ENCODE assay signal across 20 cellular contexts in genomic region chr9:134331186-134332025, GRCh38. TPM values are rescaled to one million over a fixed set of nuclear protein-coding genes. Genes with fewer than 3 reads are reported as not detected.
A peak's percentile ranks its signal among the peaks of the same experiment; 100 is the strongest.
DNase-seq lines count a peak whose midpoint lies in the region; FAIRE-seq and TF ChIP-seq lines count a peak whose summit lies in the region.
"Had no signal": no experiment of that assay in that cellular context is flagged by ENCODE, and none has a peak within 500 bp of the region (broad histone marks: within the 10 kb centered on the region; RNA-seq: fewer than 3 reads in every experiment).

No MANE protein-coding gene starts in this region.

- no peak overlapping the region for H4K5ac ChIP-seq in H1 (ENCODE audit: insufficient read length, low read depth, low read length)

- no peak overlapping the region for H2BK20ac ChIP-seq in H1 (ENCODE audit: low read length)

- H3K4me3 ChIP-seq in H1 (ENCODE audit: extremely low read depth in 1 of 4, insufficient read depth in 2 of 4, low read depth in 3 of 4, low read length in 4 of 4) (no peak overlapping the region), mucosa of rectum (ENCODE audit: low read length in 2 of 2) (no peak overlapping the region), vagina (no peak overlapping the region)
- H3K4me3 ChIP-seq: ascending aorta, SJSA1, tibial artery had no signal

- 0 out of 2 replicates have a peak overlapping the region, but pooled peaks have one; percentile 45 for H4K8ac ChIP-seq in H1 (ENCODE audit: extremely low read depth, insufficient read depth, low read length)

- H3K9me3 ChIP-seq in H1 (ENCODE audit: insufficient read depth in 2 of 2, low read depth in 1 of 2, low read length in 1 of 2) (no peaks in the 10 kb centered on the region), mucosa of rectum (ENCODE audit: control insufficient read depth in 2 of 2, low read length in 2 of 2) (no peaks in the 10 kb centered on the region), vagina (no peaks in the 10 kb centered on the region)
- H3K9me3 ChIP-seq: ascending aorta, SJSA1, tibial artery had no signal

- no peak overlapping the region for H3K4me2 ChIP-seq in H1 (ENCODE audit: insufficient read depth in 1 of 2, low read depth in 2 of 2, low read length in 2 of 2)

- H3K27me3 ChIP-seq in H1 (replicated peaks in 1 of 4; ENCODE audit: control insufficient read depth in 3 of 4, extremely low read depth in 1 of 4, insufficient read depth in 3 of 4, low read length in 3 of 4): no peaks in the 10 kb centered on the region
- H3K27me3 ChIP-seq in mucosa of rectum (ENCODE audit: control insufficient read depth in 2 of 2, insufficient read depth in 2 of 2, low read length in 2 of 2): no peaks in the 10 kb centered on the region
- H3K27me3 ChIP-seq in vagina: no peaks in the 10 kb centered on the region
- H3K27me3 ChIP-seq: ascending aorta, SJSA1, tibial artery had no signal

- H2AK5ac ChIP-seq in H1 (ENCODE audit: low read depth, low read length): no peak overlapping the region

- H4K91ac ChIP-seq in H1 (replicated peaks; ENCODE audit: insufficient read length, low read length): no peak overlapping the region

- no peak for TF ChIP-seq EP300 in H1 (IDR thresholded peaks at IDR 0.05; ENCODE audit: borderline replicate concordance in 1 of 2, low read depth in 2 of 2, low read length in 2 of 2)

- no peak overlapping the region for H3K18ac ChIP-seq in H1 (ENCODE audit: extremely low read depth, low read length)

- FAIRE-seq in H1 (lab: Jason Lieb, UNC): no peak
- FAIRE-seq: GM19239, small intestine had no signal

- H3K56ac ChIP-seq in H1 (replicated peaks; ENCODE audit: insufficient read length, low read depth, low read length): no peak overlapping the region

- peak; percentile 17 for DNase-seq in NCI-H748 (lab: John Stamatoyannopoulos, UW; ENCODE audit: unreplicated experiment)
- no peak for DNase-seq in NCI-H748 treated with DMSO at 0.1 percent for 48 hours (lab: John Stamatoyannopoulos, UW)
- DNase-seq in H1 (ENCODE audit: low read depth in 1 of 2, low spot score in 2 of 2): no peak
- DNase-seq in vagina (ENCODE audit: extremely low spot score in 2 of 2): no peak
- DNase-seq in stimulated activated CD4-positive, alpha-beta T cell treated with anti-CD3 and anti-CD28 coated beads, Interleukin-4, amount 100 ng/mL, for 4 hours: no peak
- no peak for DNase-seq in NK-92 treated with Interleukin-12 subunit alpha and Interleukin-12 subunit beta, amount 100 ng/mL, for 24 hours (lab: John Stamatoyannopoulos, UW)
- no peak for DNase-seq in SHP77 (lab: John Stamatoyannopoulos, UW)
- DNase-seq: activated CD4-positive, alpha-beta T cell treated with anti-CD3 and anti-CD28 coated beads for 36 hours; activated CD8-positive, alpha-beta memory T cell treated with anti-CD3 and anti-CD28 coated beads, Interleukin-2, amount 50 U/mL, for 4 hours; activated gamma-delta T cell treated with Interleukin-2 at 50 U/mL for 16 hours; DMS53; immature natural killer cell; NCI-H226; small intestine; T-helper 9 cell; tibial artery had no signal

- no peak overlapping the region for H3K4ac ChIP-seq in H1 (replicated peaks; ENCODE audit: insufficient read length, low read depth, low read length)

- TF ChIP-seq POLR2A in H1 (IDR thresholded peaks at IDR 0.05; ENCODE audit: control extremely low read depth in 1 of 2, low read depth in 2 of 2, low read length in 2 of 2) (no peak), vagina (IDR thresholded peaks at IDR 0.05) (no peak)

- H3K4me1 ChIP-seq in H1 (replicated peaks in 1 of 4; ENCODE audit: control insufficient read depth in 3 of 4, insufficient read depth in 4 of 4, low read length in 3 of 4) (peaks cover 0 to 29% (median 15%) of the 10 kb centered on the region in 4 experiments; a peak in 6 of 7 replicates), mucosa of rectum (ENCODE audit: control insufficient read depth in 2 of 2, insufficient read depth in 2 of 2, low read length in 2 of 2) (peaks cover 88 to 91% of the 10 kb centered on the region in 2 donors), vagina (peaks cover 87% of the 10 kb centered on the region)

- H3K23ac ChIP-seq in H1 (ENCODE audit: insufficient read length): no peak overlapping the region

- intact Hi-C loops in vagina (cut with DNase I): no loop called here

- no peak overlapping the region for H2BK15ac ChIP-seq in H1 (ENCODE audit: low read length)

- peak overlapping the region; percentile 60 for H2BK5ac ChIP-seq in H1 (ENCODE audit: low read depth, low read length)

- POLR2A ChIA-PET in H1 (lab: Charles Lee; ENCODE audit: partially characterized antibody): interaction anchor here (1.2 kb wide), 1 partner anchor 10 kb away, joined by 3 read pairs; no protein-coding TSS in a partner anchor

- 91% methylated on average over 28 of the region's 30 CpGs; no CpG with 5 or more reads in 1 of the 2 experiments for WGBS in H1 (ENCODE audit: extremely low coverage in 1 of 2, insufficient coverage in 1 of 2, insufficient read length in 1 of 2, insufficient replicate concordance in 2 of 2, low coverage in 1 of 2, low lambda C conversion rate in 2 of 2, missing lambda C conversion rate in 1 of 2), 2 experiments

- TF ChIP-seq CTCF in H1 (IDR thresholded peaks at IDR 0.05; ENCODE audit: control extremely low read depth in 1 of 3, insufficient read depth in 1 of 3, low read depth in 1 of 3, low read length in 3 of 3) (no peak), vagina (IDR thresholded peaks at IDR 0.05) (no peak)

- CTCF ChIA-PET in H1 (lab: Charles Lee; ENCODE audit: partially characterized antibody): no interaction called here

- no peak overlapping the region for H2BK120ac ChIP-seq in H1 (replicated peaks; ENCODE audit: low read depth, low read length)

- no peak overlapping the region for H3K9ac ChIP-seq in H1 (replicated peaks in 1 of 4; ENCODE audit: extremely low read depth in 1 of 4, low read depth in 3 of 4, low read length in 3 of 4)
- peak overlapping the region in 1 of 2 donors; percentile 89 for H3K9ac ChIP-seq in mucosa of rectum (ENCODE audit: low read depth in 1 of 2, low read length in 2 of 2)

- H3K27ac ChIP-seq in H1 (ENCODE audit: low read depth, low read length) (peak overlapping the region; percentile 51; the same call in 1 of the 2 replicates), mucosa of rectum (ENCODE audit: low read depth in 2 of 2, low read length in 2 of 2) (peak overlapping the region; percentile 37 to 97), vagina (peak overlapping the region; percentile 95)
- H3K27ac ChIP-seq: SJSA1 had no signal

- no peak for TF ChIP-seq RAD21 in H1 (IDR thresholded peaks at IDR 0.05 in 1 of 2, conservative IDR thresholded peaks at IDR 0.05 in 1 of 2; ENCODE audit: low read depth in 2 of 2, low read length in 2 of 2)

- peaks cover 2% of the 10 kb centered on the region; the same call in 1 of the 2 replicates for H3K23me2 ChIP-seq in H1 (ENCODE audit: low read depth, low read length)

- H3K14ac ChIP-seq in H1 (ENCODE audit: insufficient read length): no peak overlapping the region

- no peak overlapping the region for H2AFZ ChIP-seq in H1 (ENCODE audit: low read length)

- H3K79me1 ChIP-seq in H1 (ENCODE audit: low read depth, low read length): peaks cover 39% of the 10 kb centered on the region

- peaks cover 21 to 31% of the 10 kb centered on the region in 2 experiments for H4K20me1 ChIP-seq in H1 (replicated peaks in 1 of 2; ENCODE audit: control insufficient read depth in 1 of 2, insufficient read depth in 2 of 2, low read length in 2 of 2)

- H3K36me3 ChIP-seq in H1 (ENCODE audit: control insufficient read depth in 2 of 4, insufficient read depth in 4 of 4, low read length in 3 of 4) (no peaks in the 10 kb centered on the region), mucosa of rectum (ENCODE audit: control insufficient read depth in 2 of 2, insufficient read depth in 2 of 2, low read length in 2 of 2) (no peaks in the 10 kb centered on the region), vagina (no peaks in the 10 kb centered on the region)
- H3K36me3 ChIP-seq: ascending aorta, tibial artery had no signal

- peaks cover 8 to 86% of the 10 kb centered on the region in 2 experiments; a peak in 3 of 4 replicates for H3K79me2 ChIP-seq in H1 (ENCODE audit: control insufficient read depth in 1 of 2, insufficient read depth in 2 of 2, low read length in 2 of 2)

- H2BK12ac ChIP-seq in H1 (ENCODE audit: low read depth, low read length): no peak overlapping the region

TF ChIP-seq in H1, 55 proteins besides CTCF, POLR2A, EP300 and RAD21:
- TF ChIP-seq CREB1 (IDR thresholded peaks at IDR 0.05) (no peak), SAP30 (IDR thresholded peaks at IDR 0.05; ENCODE audit: insufficient read depth, insufficient replicate concordance, low read length) (no peak), CHD1 (IDR thresholded peaks at IDR 0.05; ENCODE audit: low read depth, low read length) (no peak), NRF1 (IDR thresholded peaks at IDR 0.05; ENCODE audit: low read depth, low read length) (no peak), MAX (IDR thresholded peaks at IDR 0.05) (no peak)

RNA-seq across cellular contexts. Expression of gene RXRA, which starts 5.2 kb away (rescaled TPM):
- 28.1 and 29.4 TPM in 2 replicates for total RNA-seq in H1 (2021; fragmentation: NEBNext Ultra II Directional; extraction: Animal tissue kit (Norgen Biotek cat#: 25700))
- polyA plus RNA-seq in H1 (2011; rRNA removed): 9.8 and 21.0 TPM in 2 replicates
- 14.3 TPM for polyA plus RNA-seq in H1 (2011; cell fraction: cytosol; rRNA removed)
- 27.1 TPM for polyA plus RNA-seq in H1 (2011; cell fraction: nucleus; rRNA removed)
- 14.2 to 23.4 TPM (median 21.5 TPM) in 4 replicates for polyA plus RNA-seq in H1 (2012, experiment 1 of 2)
- 17.1 TPM for polyA plus RNA-seq in H1 (2012, experiment 2 of 2)
- polyA plus RNA-seq in H1 (2013, experiment 1 of 2): 14.4 TPM
- 14.7 TPM for polyA plus RNA-seq in H1 (2013, experiment 2 of 2)
- polyA minus RNA-seq in H1 (2011; rRNA and poly(A)+ RNA removed): 9.7 and 12.2 TPM in 2 replicates
- polyA minus RNA-seq in H1 (2011; cell fraction: cytosol; rRNA and poly(A)+ RNA removed): 14.5 TPM
- polyA minus RNA-seq in H1 (2011; cell fraction: nucleus; rRNA and poly(A)+ RNA removed): 13.4 TPM
- total RNA-seq in vagina: 49.4 TPM
